33 cellular contexts compared by ENCODE assay signal in genomic region chr7:56188823-56189346, GRCh38.
"Had no signal": no experiment of that assay in that cellular context is flagged by ENCODE, and none has a peak within 500 bp of the region (broad histone marks: within the 10 kb centered on the region; RNA-seq: fewer than 3 reads in every experiment).

No MANE protein-coding gene starts in this region.

- H3K36me3 ChIP-seq: esophagus muscularis mucosa, gastrocnemius medialis, heart right ventricle, WERI-Rb-1 had no signal

- H3K36me3 Mint-ChIP-seq: activated CD8-positive, alpha-beta memory T cell treated with anti-CD3 and anti-CD28 coated beads, Interleukin-2, amount 10 ng/mL, durations not matched to agents 7 days and 5 days; activated naive CD4-positive, alpha-beta T cell treated with anti-CD3 and anti-CD28 coated beads, Interleukin-2, amount 50 U/mL, for 24 hours; activated naive CD8-positive, alpha-beta T cell treated with anti-CD3 and anti-CD28 coated beads for 36 hours; T-cell had no signal

- H3K27ac Mint-ChIP-seq: activated B cell treated with CpG ODN at 0.5 μM for 24 hours; activated CD8-positive, alpha-beta memory T cell treated with anti-CD3 and anti-CD28 coated beads, Interleukin-2, amount 10 ng/mL, durations not matched to agents 7 days and 5 days; activated CD8-positive, alpha-beta T cell treated with anti-CD3 and anti-CD28 coated beads, Interleukin-2, amount 10 ng/mL, durations not matched to agents 7 days and 5 days; activated naive CD4-positive, alpha-beta T cell treated with anti-CD3 and anti-CD28 coated beads for 36 hours; activated naive CD4-positive, alpha-beta T cell treated with anti-CD3 and anti-CD28 coated beads, Interleukin-2, amount 50 U/mL, for 24 hours; activated naive CD8-positive, alpha-beta T cell treated with anti-CD3 and anti-CD28 coated beads for 36 hours; activated naive CD8-positive, alpha-beta T cell treated with anti-CD3 and anti-CD28 coated beads, Interleukin-2, amount 50 U/mL, for 24 hours; activated T-helper 1 cell treated with anti-CD3 and anti-CD28 coated beads, Interleukin-12 subunit alpha, Interleukin-12 subunit beta, Interleukin-2, Interleukin-4 antibody, amounts not matched to agents 30 ng/mL and 10 ng/mL and 1 ng/mL, durations not matched to agents 14 hours and 24 hours and 36 hours; activated T-helper 2 cell treated with anti-CD3 and anti-CD28 coated beads, Interferon-gamma antibody, Interleukin-2, Interleukin-4, amounts not matched to agents 10 μg/mL and 5 μg/mL and 100 μg/mL, durations not matched to agents 14 hours and 24 hours and 36 hours; effector memory CD8-positive, alpha-beta T cell; T-cell; T-helper 1 cell treated with Interleukin-12 subunit alpha and Interleukin-12 subunit beta and Interleukin-4 antibody, amounts not matched to agents 30 μg/mL and 1 μg/mL, for 36 hours; T-helper 2 cell treated with Interferon-gamma antibody and Interleukin-4, amounts not matched to agents 5 μg/mL and 100 μg/mL, for 36 hours had no signal

- ATAC-seq: activated CD4-positive, CD25-positive, alpha-beta regulatory T cell treated with anti-CD3 and anti-CD28 coated beads, Interleukin-2, amount 50 U/mL, for 24 hours; activated CD8-positive, alpha-beta memory T cell treated with anti-CD3 and anti-CD28 coated beads, Interleukin-2, amount 10 ng/mL, durations not matched to agents 7 days and 5 days; activated CD8-positive, alpha-beta T cell treated with anti-CD3 and anti-CD28 coated beads, Interleukin-2, amount 10 ng/mL, durations not matched to agents 7 days and 5 days; activated naive CD8-positive, alpha-beta T cell treated with anti-CD3 and anti-CD28 coated beads, Interleukin-2, amount 50 U/mL, for 24 hours; body of pancreas; effector memory CD8-positive, alpha-beta T cell; foreskin keratinocyte; gastrocnemius medialis; heart right ventricle; T-cell had no signal

- H3K27ac ChIP-seq: body of pancreas, esophagus muscularis mucosa, foreskin keratinocyte, gastrocnemius medialis, heart right ventricle, WERI-Rb-1 had no signal

- H3K4me3 Mint-ChIP-seq: activated B cell treated with CpG ODN at 0.5 μM for 24 hours; activated CD8-positive, alpha-beta memory T cell treated with anti-CD3 and anti-CD28 coated beads, Interleukin-2, amount 10 ng/mL, durations not matched to agents 7 days and 5 days; activated CD8-positive, alpha-beta T cell treated with anti-CD3 and anti-CD28 coated beads, Interleukin-2, amount 10 ng/mL, durations not matched to agents 7 days and 5 days; activated naive CD4-positive, alpha-beta T cell treated with anti-CD3 and anti-CD28 coated beads for 36 hours; activated naive CD4-positive, alpha-beta T cell treated with anti-CD3 and anti-CD28 coated beads, Interleukin-2, amount 50 U/mL, for 24 hours; activated naive CD8-positive, alpha-beta T cell treated with anti-CD3 and anti-CD28 coated beads for 36 hours; activated naive CD8-positive, alpha-beta T cell treated with anti-CD3 and anti-CD28 coated beads, Interleukin-2, amount 50 U/mL, for 24 hours; activated T-helper 1 cell treated with anti-CD3 and anti-CD28 coated beads, Interleukin-12 subunit alpha, Interleukin-12 subunit beta, Interleukin-2, Interleukin-4 antibody, amounts not matched to agents 30 ng/mL and 10 ng/mL and 1 ng/mL, durations not matched to agents 14 hours and 24 hours and 36 hours; effector memory CD8-positive, alpha-beta T cell; T-cell; T-helper 1 cell treated with Interleukin-12 subunit alpha and Interleukin-12 subunit beta and Interleukin-4 antibody, amounts not matched to agents 30 μg/mL and 1 μg/mL, for 36 hours; T-helper 2 cell treated with Interferon-gamma antibody and Interleukin-4, amounts not matched to agents 5 μg/mL and 100 μg/mL, for 36 hours had no signal

- H3K4me1 Mint-ChIP-seq: activated B cell treated with CpG ODN at 0.5 μM for 24 hours; activated CD8-positive, alpha-beta memory T cell treated with anti-CD3 and anti-CD28 coated beads, Interleukin-2, amount 10 ng/mL, durations not matched to agents 7 days and 5 days; activated naive CD4-positive, alpha-beta T cell treated with anti-CD3 and anti-CD28 coated beads, Interleukin-2, amount 50 U/mL, for 24 hours; activated naive CD8-positive, alpha-beta T cell treated with anti-CD3 and anti-CD28 coated beads for 36 hours; activated naive CD8-positive, alpha-beta T cell treated with anti-CD3 and anti-CD28 coated beads, Interleukin-2, amount 50 U/mL, for 24 hours; T-cell had no signal

- DNase-seq: activated B cell treated with CpG ODN at 0.5 μM for 24 hours; activated CD4-positive, alpha-beta T cell treated with anti-CD3 and anti-CD28 coated beads for 48 hours; activated CD4-positive, alpha-beta T cell treated with anti-CD3 and anti-CD28 coated beads, Interleukin-2, amount 50 U/mL, for 1 hour; activated CD4-positive, alpha-beta T cell treated with anti-CD3 and anti-CD28 coated beads, Interleukin-2, amount 50 U/mL, for 48 hours; activated CD8-positive, alpha-beta memory T cell treated with anti-CD3 and anti-CD28 coated beads, Interleukin-2, amount 10 ng/mL, durations not matched to agents 7 days and 5 days; activated CD8-positive, alpha-beta memory T cell treated with anti-CD3 and anti-CD28 coated beads, Interleukin-2, amount 50 U/mL, for 4 hours; activated CD8-positive, alpha-beta T cell treated with anti-CD3 and anti-CD28 coated beads, Interleukin-2, amount 10 ng/mL, durations not matched to agents 7 days and 5 days; activated effector memory CD4-positive, alpha-beta T cell treated with anti-CD3 and anti-CD28 coated beads, Interleukin-2, amount 50 U/mL, for 16 hours; activated naive CD4-positive, alpha-beta T cell treated with anti-CD3 and anti-CD28 coated beads for 36 hours; activated naive CD8-positive, alpha-beta T cell treated with anti-CD3 and anti-CD28 coated beads for 36 hours; activated naive CD8-positive, alpha-beta T cell treated with anti-CD3 and anti-CD28 coated beads, Interleukin-2, amount 50 U/mL, for 24 hours; activated T-cell treated with anti-CD3 and anti-CD28 coated beads, Interleukin-2, amount 50 U/mL, for 1 hour; activated T-cell treated with anti-CD3 and anti-CD28 coated beads, Interleukin-2, amount 50 U/mL, for 48 hours; body of pancreas; cortex of kidney; dermis blood vessel endothelial cell; effector CD4-positive, alpha-beta T cell; effector memory CD8-positive, alpha-beta T cell; erythroblast; foreskin keratinocyte; gastrocnemius medialis; glutamatergic neuron; heart right ventricle; T-cell; T1000; WERI-Rb-1 had no signal

- H3K9me3 Mint-ChIP-seq: activated naive CD4-positive, alpha-beta T cell treated with anti-CD3 and anti-CD28 coated beads for 36 hours; activated naive CD4-positive, alpha-beta T cell treated with anti-CD3 and anti-CD28 coated beads, Interleukin-2, amount 50 U/mL, for 24 hours; activated naive CD8-positive, alpha-beta T cell treated with anti-CD3 and anti-CD28 coated beads for 36 hours; activated naive CD8-positive, alpha-beta T cell treated with anti-CD3 and anti-CD28 coated beads, Interleukin-2, amount 50 U/mL, for 24 hours; T-cell had no signal

- H3K4me3 ChIP-seq: body of pancreas, esophagus muscularis mucosa, gastrocnemius medialis, heart right ventricle had no signal

- H3K9me3 ChIP-seq: body of pancreas, esophagus muscularis mucosa, gastrocnemius medialis had no signal

- H3K27me3 ChIP-seq: body of pancreas, foreskin keratinocyte, gastrocnemius medialis had no signal

- H3K27me3 Mint-ChIP-seq: activated B cell treated with CpG ODN at 0.5 μM for 24 hours; activated CD8-positive, alpha-beta memory T cell treated with anti-CD3 and anti-CD28 coated beads, Interleukin-2, amount 10 ng/mL, durations not matched to agents 7 days and 5 days; activated naive CD8-positive, alpha-beta T cell treated with anti-CD3 and anti-CD28 coated beads, Interleukin-2, amount 50 U/mL, for 24 hours had no signal

- H3K4me1 ChIP-seq: body of pancreas, esophagus muscularis mucosa, foreskin keratinocyte, gastrocnemius medialis, heart right ventricle had no signal
